In the genomic region with DNA sequence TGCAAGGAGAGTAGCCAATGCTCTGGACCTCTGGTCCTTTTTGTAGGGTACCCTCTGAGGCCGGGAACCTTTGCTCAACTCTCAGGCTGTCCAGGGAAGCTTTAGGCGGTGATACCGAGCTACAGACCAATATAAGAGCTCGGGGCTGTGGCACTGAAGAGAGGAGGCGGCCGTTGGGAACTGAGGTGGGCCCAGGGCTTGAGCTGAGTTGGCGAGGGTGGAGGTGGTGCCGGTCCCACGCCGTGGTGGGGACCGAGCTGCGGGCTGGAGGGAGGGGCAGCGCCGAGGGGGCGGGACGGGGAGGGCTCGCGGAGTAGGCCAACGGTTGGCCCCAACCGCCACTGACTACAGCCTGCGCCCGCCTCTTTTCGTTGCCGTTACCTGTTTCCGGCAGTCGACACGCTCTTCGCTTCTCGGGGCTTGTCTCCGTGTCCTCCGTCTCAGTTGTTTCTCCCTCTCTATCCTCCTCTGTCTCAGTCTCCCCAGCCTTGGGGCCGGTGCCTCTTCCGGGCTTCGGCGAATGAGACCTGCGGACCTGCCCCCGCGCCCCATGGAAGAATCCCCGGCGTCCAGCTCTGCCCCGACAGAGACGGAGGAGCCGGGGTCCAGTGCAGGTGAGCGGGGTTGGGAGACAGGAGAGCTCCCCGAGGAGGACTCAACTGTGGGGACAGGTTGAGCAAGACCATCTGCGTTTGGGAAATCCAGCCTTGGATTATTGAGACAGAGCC, we compare ENCODE assay signal across 8 cellular contexts. TPM values are rescaled to one million over a fixed set of nuclear protein-coding genes. Genes with fewer than 3 reads are reported as not detected.
DNase-seq lines count a peak whose midpoint lies in the region; TF ChIP-seq lines count a peak whose summit lies in the region.

A gene with protein sequence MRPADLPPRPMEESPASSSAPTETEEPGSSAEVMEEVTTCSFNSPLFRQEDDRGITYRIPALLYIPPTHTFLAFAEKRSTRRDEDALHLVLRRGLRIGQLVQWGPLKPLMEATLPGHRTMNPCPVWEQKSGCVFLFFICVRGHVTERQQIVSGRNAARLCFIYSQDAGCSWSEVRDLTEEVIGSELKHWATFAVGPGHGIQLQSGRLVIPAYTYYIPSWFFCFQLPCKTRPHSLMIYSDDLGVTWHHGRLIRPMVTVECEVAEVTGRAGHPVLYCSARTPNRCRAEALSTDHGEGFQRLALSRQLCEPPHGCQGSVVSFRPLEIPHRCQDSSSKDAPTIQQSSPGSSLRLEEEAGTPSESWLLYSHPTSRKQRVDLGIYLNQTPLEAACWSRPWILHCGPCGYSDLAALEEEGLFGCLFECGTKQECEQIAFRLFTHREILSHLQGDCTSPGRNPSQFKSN (plus strand): TSS at position 393 of the 728 bp plus-strand sequence. CDS start 128 bp downstream, at position 521.

- H2AFZ ChIP-seq in GM23248: peak within 1 kb of the TSS; percentile 99

- no peak for TF ChIP-seq CTCF in fibroblast of pulmonary artery (IDR thresholded peaks at IDR 0.05; ENCODE audit: low read length, missing control alignments)
- no peak for TF ChIP-seq CTCF in nephron (IDR thresholded peaks at IDR 0.05; ENCODE audit: unreplicated experiment in 3 of 3)

- H3K9me2 ChIP-seq in GM23248 (ENCODE audit: insufficient read depth): no peaks in the 10 kb centered on the region

- WGBS in GM23248 (ENCODE audit: low coverage in 1 of 2, low lambda C conversion rate in 2 of 2, missing lambda C conversion rate in 2 of 2), 2 experiments: 1 to 5% methylated on average over 26 to 45 of the region's 46 CpGs

- no peaks in the 10 kb centered on the region for H3K27me3 ChIP-seq in GM23248 (replicated peaks; ENCODE audit: insufficient read depth)

- no peaks in the 10 kb centered on the region for H3K36me3 ChIP-seq in GM23248 (ENCODE audit: low read depth)

- no peaks in the 10 kb centered on the region for H3K36me3 Mint-ChIP-seq in nephron (ENCODE audit: low read depth)
- peaks cover 11% of the 10 kb centered on the region for H3K36me3 Mint-ChIP-seq in stimulated activated naive CD8-positive, alpha-beta T cell treated with anti-CD3 and anti-CD28 coated beads, Interleukin-15, Interleukin-2, amounts not matched to agents 100 ng/mL and 50 ng/mL, for 24 hours (ENCODE audit: low read depth)

- DNase-seq in Daoy (ENCODE audit: low read depth) (peak; percentile 91), GM23248 (peak; percentile 84), Kasumi-1 (lab: John Stamatoyannopoulos, UW) (peak; percentile 93), RPMI7951 (ENCODE audit: low read depth) (peak; percentile 81), fibroblast of pulmonary artery (ENCODE audit: low read depth) (peak; percentile 70)
- DNase-seq in activated T-helper 1 cell treated with anti-CD3 and anti-CD28 coated beads, Interleukin-2, amount 50 U/mL, for 16 hours (ENCODE audit: low read depth in 1 of 2, low spot score in 1 of 2): peak; percentile 69 to 72

- H3K9me3 ChIP-seq in GM23248 (ENCODE audit: low read depth): no peaks in the 10 kb centered on the region

- H3K27ac ChIP-seq in GM23248: peak within 1 kb of the TSS; percentile 50

- H3K4me3 ChIP-seq in GM23248 (peak within 1 kb of the TSS; percentile 100), fibroblast of pulmonary artery (replicated peaks; ENCODE audit: low read depth, low read length) (peak within 1 kb of the TSS; percentile 81)

- H3K4me1 Mint-ChIP-seq in nephron: peaks cover 10% of the 10 kb centered on the region
- H3K4me1 Mint-ChIP-seq in stimulated activated naive CD8-positive, alpha-beta T cell treated with anti-CD3 and anti-CD28 coated beads, Interleukin-15, Interleukin-2, amounts not matched to agents 100 ng/mL and 50 ng/mL, for 24 hours (ENCODE audit: low read depth): peaks cover 32% of the 10 kb centered on the region

- peaks cover 32% of the 10 kb centered on the region for H3F3A ChIP-seq in GM23248 (ENCODE audit: insufficient read depth)

- peak within 1 kb of the TSS; percentile 94 for H3K4me2 ChIP-seq in GM23248 (ENCODE audit: unreplicated experiment)

- no peaks in the 10 kb centered on the region for H4K20me1 ChIP-seq in GM23248 (ENCODE audit: insufficient read depth)

- in situ Hi-C loops in GM23248 (cut with MboI): no loop called here

- H3K9me3 Mint-ChIP-seq in nephron: no peaks in the 10 kb centered on the region
- no peaks in the 10 kb centered on the region for H3K9me3 Mint-ChIP-seq in stimulated activated naive CD8-positive, alpha-beta T cell treated with anti-CD3 and anti-CD28 coated beads, Interleukin-15, Interleukin-2, amounts not matched to agents 100 ng/mL and 50 ng/mL, for 24 hours

- H3K79me2 ChIP-seq in GM23248 (ENCODE audit: insufficient read depth): no peaks in the 10 kb centered on the region; the same call in 1 of the 2 replicates

- peak within 1 kb of the TSS; percentile 73 to 85 (median 83) for H3K27ac Mint-ChIP-seq in nephron
- peak within 1 kb of the TSS; percentile 74 for H3K27ac Mint-ChIP-seq in stimulated activated naive CD8-positive, alpha-beta T cell treated with anti-CD3 and anti-CD28 coated beads, Interleukin-15, Interleukin-2, amounts not matched to agents 100 ng/mL and 50 ng/mL, for 24 hours

- no peaks in the 10 kb centered on the region for H3K27me3 Mint-ChIP-seq in nephron (ENCODE audit: low read depth)
- no peaks in the 10 kb centered on the region for H3K27me3 Mint-ChIP-seq in stimulated activated naive CD8-positive, alpha-beta T cell treated with anti-CD3 and anti-CD28 coated beads, Interleukin-15, Interleukin-2, amounts not matched to agents 100 ng/mL and 50 ng/mL, for 24 hours

- peak within 1 kb of the TSS; percentile 89 to 92 (median 91) for H3K4me3 Mint-ChIP-seq in nephron
- peak within 1 kb of the TSS; percentile 92 for H3K4me3 Mint-ChIP-seq in stimulated activated naive CD8-positive, alpha-beta T cell treated with anti-CD3 and anti-CD28 coated beads, Interleukin-15, Interleukin-2, amounts not matched to agents 100 ng/mL and 50 ng/mL, for 24 hours

- H3K9ac ChIP-seq in GM23248: peak within 1 kb of the TSS; percentile 91

- H3K4me1 ChIP-seq in GM23248 (ENCODE audit: insufficient read depth): peaks cover 7% of the 10 kb centered on the region; the same call in 1 of the 2 replicates

RNA-seq across cellular contexts. Expression of the gene that starts here (rescaled TPM):
- 5.9 and 17.7 TPM in 2 replicates for total RNA-seq in Daoy (2014; rRNA removed; shearing (Covaris generic))
- total RNA-seq in GM23248 (2014; rRNA removed; shearing (Covaris generic)): 6.2 and 6.4 TPM in 2 replicates
- polyA plus RNA-seq in GM23248 (2016; fragmentation: Nextera tagmentation; extraction: Ambion mirVana): 2.3 and 2.5 TPM in 2 replicates
- total RNA-seq in RPMI7951 (2014; rRNA removed; shearing (Covaris generic)): 5.5 and 5.9 TPM in 2 replicates

Comparison
In these comparisons a context has a peak if more than half of its experiments do, and no peak if none do; other contexts are left out.
1. Peak in every context shown above with its lines: DNase-seq, H3K4me3 ChIP-seq and H3K27ac ChIP-seq.